8 cellular contexts compared by ENCODE assay signal in the genomic region with DNA sequence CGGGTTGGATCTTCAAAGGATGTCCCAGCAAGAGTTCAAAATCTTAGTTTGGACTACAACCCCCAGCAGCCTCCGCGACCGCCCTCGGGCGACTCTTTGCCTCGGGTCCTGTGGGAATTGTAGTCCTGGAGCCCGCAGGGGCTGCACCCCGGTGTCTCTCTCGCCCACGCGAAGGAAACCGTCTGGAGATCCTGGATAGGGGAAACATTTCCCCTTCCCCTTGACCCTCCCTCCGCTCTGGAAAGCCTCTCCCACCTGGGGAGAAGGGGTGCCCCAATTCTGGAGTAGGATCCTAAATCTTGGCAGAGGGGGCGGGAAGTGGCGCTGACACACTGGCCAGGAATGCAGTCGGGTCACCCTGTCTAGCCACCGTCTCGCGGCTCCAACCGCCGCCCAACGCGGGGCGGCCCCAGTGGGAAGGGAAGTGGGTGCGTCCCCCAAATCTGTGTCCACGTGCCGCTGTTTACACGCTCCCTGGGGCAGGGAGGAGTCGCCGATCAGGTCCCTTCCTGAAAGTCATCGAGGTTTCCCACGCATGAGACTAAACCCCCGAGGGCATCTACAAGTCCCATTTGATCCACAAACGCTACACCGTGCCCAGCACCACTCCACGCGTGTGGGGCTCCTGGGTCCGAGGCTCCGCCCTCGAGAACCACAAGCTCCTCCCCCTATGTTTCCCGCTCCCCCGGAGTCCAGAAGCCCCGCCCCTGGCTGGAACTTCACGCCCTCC. TPM values are rescaled to one million over a fixed set of nuclear protein-coding genes. Genes with fewer than 3 reads are reported as not detected.
DNase-seq lines count a peak whose midpoint lies in the region; ATAC-seq and TF ChIP-seq lines count a peak whose summit lies in the region.

No MANE protein-coding gene starts in this region.

- H3K27me3 Mint-ChIP-seq in GM23338 (ENCODE audit: insufficient read depth, low read depth, poor library complexity): peaks cover 36% of the 10 kb centered on the region

- H3K27ac ChIP-seq in GM23338 (ENCODE audit: low read depth) (peak overlapping the region; percentile 94), foreskin keratinocyte (peak overlapping the region; percentile 97), neuronal stem cell (replicated peaks; ENCODE audit: low read length) (peak overlapping the region; percentile 67)

- no peak overlapping the region for H4K91ac ChIP-seq in neuronal stem cell (ENCODE audit: low read depth, low read length, poor library complexity)

- H2BK120ac ChIP-seq in neuronal stem cell (ENCODE audit: low read depth, low read length): no peak overlapping the region

- H3K4me3 Mint-ChIP-seq in GM23338: peak overlapping the region; percentile 97

- no peak for TF ChIP-seq CTCF in GM23338 (conservative IDR thresholded peaks at IDR 0.05; ENCODE audit: low read depth in 2 of 2)
- TF ChIP-seq CTCF in LNCaP clone FGC (IDR thresholded peaks at IDR 0.05; ENCODE audit: control insufficient read depth, extremely low read depth, insufficient read depth): no peak
- TF ChIP-seq CTCF in foreskin keratinocyte (conservative IDR thresholded peaks at IDR 0.05): no peak

- H2BK12ac ChIP-seq in neuronal stem cell (ENCODE audit: low read length): no peak overlapping the region

- H3K23ac ChIP-seq in neuronal stem cell (ENCODE audit: low read depth, low read length, poor library complexity): peak overlapping the region; percentile 58

- peaks cover 24% of the 10 kb centered on the region for H3K36me3 Mint-ChIP-seq in GM23338 (ENCODE audit: low read depth)

- H2BK5ac ChIP-seq in neuronal stem cell (ENCODE audit: low read length): peak overlapping the region; percentile 58

- H3K4me1 ChIP-seq in GM23338 (ENCODE audit: insufficient read depth) (peaks cover 24% of the 10 kb centered on the region), foreskin keratinocyte (peaks cover 15% of the 10 kb centered on the region), neuronal stem cell (ENCODE audit: control insufficient read depth in 2 of 2, insufficient read depth in 1 of 2, low read depth in 1 of 2, low read length in 2 of 2) (peaks cover 12 to 20% of the 10 kb centered on the region in 2 donors)

- peaks cover 13% of the 10 kb centered on the region for H3K79me2 ChIP-seq in GM23338 (replicated peaks; ENCODE audit: insufficient read depth)

- H3K9me3 ChIP-seq in neuronal stem cell (replicated peaks in 1 of 2; ENCODE audit: control insufficient read depth in 2 of 2, insufficient read depth in 1 of 2, low read depth in 1 of 2, low read length in 2 of 2): no peaks in the 10 kb centered on the region

- H2BK15ac ChIP-seq in neuronal stem cell (ENCODE audit: low read length): peak overlapping the region; percentile 43

- peaks cover 28% of the 10 kb centered on the region; the same call in 1 of the 2 replicates for H3F3A ChIP-seq in GM23338 (replicated peaks; ENCODE audit: low read depth)

- ATAC-seq in GM23338: peak; percentile 46
- ATAC-seq in foreskin keratinocyte: peak; percentile 58

- no peak overlapping the region for H3K14ac ChIP-seq in neuronal stem cell (ENCODE audit: low read length)

- peak overlapping the region; percentile 92 for H2AFZ ChIP-seq in GM23338
- H2AFZ ChIP-seq in neuronal stem cell (ENCODE audit: low read length): peak overlapping the region; percentile 92

- H3K9me2 ChIP-seq in GM23338 (ENCODE audit: insufficient read depth): no peaks in the 10 kb centered on the region

- H3K79me1 ChIP-seq in neuronal stem cell (ENCODE audit: low read depth, low read length): peaks cover 2% of the 10 kb centered on the region

- no peak overlapping the region for H4K8ac ChIP-seq in neuronal stem cell (ENCODE audit: low read depth, low read length)

- peak overlapping the region; percentile 99 for H3K27ac Mint-ChIP-seq in GM23338

- H3K9me3 Mint-ChIP-seq in GM23338: no peaks in the 10 kb centered on the region

- peaks cover 18% of the 10 kb centered on the region; the same call in 1 of the 2 replicates for H4K20me1 ChIP-seq in GM23338 (replicated peaks; ENCODE audit: insufficient read depth)

- peak overlapping the region; percentile 27 for H2AK5ac ChIP-seq in neuronal stem cell (ENCODE audit: low read depth, low read length)

- peak overlapping the region; percentile 99 for H3K4me2 ChIP-seq in GM23338
- H3K4me2 ChIP-seq in neuronal stem cell (ENCODE audit: insufficient read depth, low read length, poor library complexity, severe bottlenecking): peak overlapping the region; percentile 98

- no CpG with 5 or more reads among the region's 45 CpGs for WGBS in neuronal stem cell (ENCODE audit: extremely low coverage in 2 of 2, insufficient read length in 2 of 2, insufficient replicate concordance in 1 of 2), 2 donors

- peak overlapping the region; percentile 87 for H3K9ac ChIP-seq in neuronal stem cell (ENCODE audit: low read depth, low read length, poor library complexity)

- no peaks in the 10 kb centered on the region for H3K36me3 ChIP-seq in GM23338 (ENCODE audit: insufficient read depth)
- peaks cover 0 to 20% of the 10 kb centered on the region in 2 donors for H3K36me3 ChIP-seq in neuronal stem cell (replicated peaks in 1 of 2; ENCODE audit: control insufficient read depth in 2 of 2, insufficient read depth in 2 of 2, low read length in 2 of 2)

- H3K4me3 ChIP-seq in GM23338 (peak overlapping the region; percentile 88), LNCaP clone FGC (ENCODE audit: low read depth, low read length) (peak overlapping the region; percentile 92), neuronal stem cell (ENCODE audit: low read length in 2 of 2) (peak overlapping the region; percentile 58 to 88)

- H3K4ac ChIP-seq in neuronal stem cell (ENCODE audit: low read length): no peak overlapping the region

- H3K4me1 Mint-ChIP-seq in GM23338: peaks cover 26% of the 10 kb centered on the region

- peak; percentile 96 for DNase-seq in ELF-1 (ENCODE audit: low read depth, low spot score)
- DNase-seq in GM23338 (ENCODE audit: low spot score): peak; percentile 96
- no peak for DNase-seq in LNCaP clone FGC (ENCODE audit: low read depth)
- peak; percentile 67 for DNase-seq in SHP77 treated with DMSO at 0.1 percent for 48 hours (lab: John Stamatoyannopoulos, UW)
- peak; percentile 78 for DNase-seq in activated gamma-delta T cell treated with Interleukin-2 at 50 U/mL for 16 hours
- DNase-seq in foreskin keratinocyte: peak; percentile 96 to 97
- DNase-seq in neuronal stem cell (ENCODE audit: low spot score): peak; percentile 69
- peak; percentile 79 for DNase-seq in stromal cell of bone marrow (ENCODE audit: low read depth)

- peak overlapping the region; percentile 95 for H3K18ac ChIP-seq in neuronal stem cell (ENCODE audit: low read length)

- H3K27me3 ChIP-seq in GM23338 (ENCODE audit: insufficient read depth): peaks cover 23% of the 10 kb centered on the region
- no peaks in the 10 kb centered on the region for H3K27me3 ChIP-seq in foreskin keratinocyte
- H3K27me3 ChIP-seq in neuronal stem cell (ENCODE audit: control insufficient read depth in 3 of 3, insufficient read depth in 3 of 3, low read depth in 1 of 3, low read length in 3 of 3): peaks cover 6 to 30% (median 18%) of the 10 kb centered on the region in 3 experiments

TF ChIP-seq in GM23338, 12 proteins besides CTCF, POLR2A, EP300 and RAD21 (continues in another document):
- TF ChIP-seq ZNF114 (CRISPR knock-in tag; IDR thresholded peaks at IDR 0.05): peak; percentile 82; the same call in 1 of the 2 replicates

RNA-seq across cellular contexts. Expression of a gene that starts 0.7 kb away (rescaled TPM):
- total RNA-seq in GM23338 (2014; rRNA removed; shearing (Covaris generic)): 9.6 and 11.3 TPM in 2 replicates
- polyA plus RNA-seq in GM23338 (2016; fragmentation: Nextera tagmentation; extraction: Ambion mirVana) (12.9 and 15.5 TPM in 2 replicates), foreskin keratinocyte (182 and 227 TPM in 2 replicates)
- total RNA-seq in foreskin keratinocyte: 122 and 144 TPM in 2 replicates
- 11.0 TPM for polyA plus RNA-seq in neuronal stem cell (2013, experiment 1 of 2)
- polyA plus RNA-seq in neuronal stem cell (2013, experiment 2 of 2): 9.8 TPM

RNA-seq across cellular contexts. Expression of a gene that starts 0.8 kb away (rescaled TPM):
- total RNA-seq in GM23338 (2014; rRNA removed; shearing (Covaris generic)): 33.0 and 34.1 TPM in 2 replicates
- 85.9 and 91.1 TPM in 2 replicates for polyA plus RNA-seq in GM23338 (2016; fragmentation: Nextera tagmentation; extraction: Ambion mirVana)
- 29.0 and 38.5 TPM in 2 replicates for total RNA-seq in foreskin keratinocyte
- polyA plus RNA-seq in foreskin keratinocyte: 18.3 and 25.4 TPM in 2 replicates
- 6.4 TPM for polyA plus RNA-seq in neuronal stem cell (2013, experiment 1 of 2)
- 6.4 TPM for polyA plus RNA-seq in neuronal stem cell (2013, experiment 2 of 2)

RNA-seq across cellular contexts. Expression of a gene that starts 18.1 kb away (rescaled TPM):
- 39.0 and 45.9 TPM in 2 replicates for total RNA-seq in GM23338 (2014; rRNA removed; shearing (Covaris generic))
- polyA plus RNA-seq in GM23338 (2016; fragmentation: Nextera tagmentation; extraction: Ambion mirVana): 52.3 and 56.3 TPM in 2 replicates
- total RNA-seq in foreskin keratinocyte: 271 TPM in 2 replicates
- polyA plus RNA-seq in foreskin keratinocyte: 359 and 380 TPM in 2 replicates
- polyA plus RNA-seq in neuronal stem cell (2013, experiment 1 of 2): 90.0 TPM
- 87.6 TPM for polyA plus RNA-seq in neuronal stem cell (2013, experiment 2 of 2)

RNA-seq across cellular contexts. Expression of a gene that starts 35.2 kb away (rescaled TPM):
- total RNA-seq in GM23338 (2014; rRNA removed; shearing (Covaris generic)): 81.1 and 84.7 TPM in 2 replicates
- polyA plus RNA-seq in GM23338 (2016; fragmentation: Nextera tagmentation; extraction: Ambion mirVana) (33.3 and 39.4 TPM in 2 replicates), foreskin keratinocyte (34.5 and 40.1 TPM in 2 replicates)
- 32.1 and 36.9 TPM in 2 replicates for total RNA-seq in foreskin keratinocyte
- 68.8 TPM for polyA plus RNA-seq in neuronal stem cell (2013, experiment 1 of 2)
- 73.1 TPM for polyA plus RNA-seq in neuronal stem cell (2013, experiment 2 of 2)
